Comparison of ENCODE assay signal across 9 cellular contexts in the genomic region with DNA sequence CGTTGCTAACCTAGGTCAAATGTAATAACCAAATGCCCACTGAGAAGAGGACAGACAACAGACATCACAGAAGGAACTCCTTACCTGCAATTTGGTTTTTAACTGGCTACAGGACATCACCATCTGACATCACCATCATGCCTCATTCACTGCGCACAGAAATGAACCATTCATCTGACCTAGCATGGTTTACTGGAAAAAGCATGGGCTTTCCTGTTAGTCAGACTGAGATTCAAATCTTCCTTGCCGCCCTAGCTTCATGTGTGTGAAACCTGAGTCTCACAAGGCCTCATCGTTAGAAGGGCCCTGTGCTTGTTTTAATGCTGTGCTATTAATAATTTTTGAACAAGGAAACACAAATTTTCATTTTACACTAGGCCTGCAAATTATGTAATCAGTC. TPM values are rescaled to one million over a fixed set of nuclear protein-coding genes. Genes with fewer than 3 reads are reported as not detected.
A peak's percentile ranks its signal among the peaks of the same experiment; 100 is the strongest.
DNase-seq lines count a peak whose midpoint lies in the region; ATAC-seq and TF ChIP-seq lines count a peak whose summit lies in the region.
"Had no signal": no experiment of that assay in that cellular context is flagged by ENCODE, and none has a peak within 500 bp of the region (broad histone marks: within the 10 kb centered on the region; RNA-seq: fewer than 3 reads in every experiment).

No MANE protein-coding gene starts in this region.

- peak; percentile 15 to 16 for ATAC-seq in CD4-positive, CD25-positive, alpha-beta regulatory T cell (ENCODE audit: low read depth in 2 of 2)
- no peak for ATAC-seq in body of pancreas
- ATAC-seq in HG03432 (IDR thresholded peaks at IDR 0.05; ENCODE audit: unreplicated experiment) = no peak

- no peak overlapping the region for H3K4me2 ChIP-seq in parathyroid adenoma (ENCODE audit: low read length)

- 75 to 84% methylated on average over 4 of the region's 4 CpGs for WGBS in body of pancreas, 2 donors

- peak overlapping the region; percentile 91 for H3K4me3 ChIP-seq in CD4-positive, CD25-positive, alpha-beta regulatory T cell (ENCODE audit: low read depth, low read length)
- H3K4me3 ChIP-seq in body of pancreas = no peak overlapping the region
- no peak overlapping the region for H3K4me3 ChIP-seq in parathyroid adenoma (ENCODE audit: low read depth, low read length)

- peaks cover 18% of the 10 kb centered on the region for H3K79me2 ChIP-seq in parathyroid adenoma

- H3K27me3 ChIP-seq in CD4-positive, CD25-positive, alpha-beta regulatory T cell (ENCODE audit: control insufficient read depth, insufficient read depth, low read length) = no peaks in the 10 kb centered on the region
- H3K27me3 ChIP-seq in body of pancreas = no peaks in the 10 kb centered on the region
- no peaks in the 10 kb centered on the region for H3K27me3 ChIP-seq in parathyroid adenoma (ENCODE audit: control insufficient read depth, insufficient read depth, low read length)

- H2AFZ ChIP-seq in parathyroid adenoma = peak overlapping the region; percentile 77

- H3K36me3 ChIP-seq in CD4-positive, CD25-positive, alpha-beta regulatory T cell (ENCODE audit: control insufficient read depth, insufficient read depth, low read length) = no peaks in the 10 kb centered on the region
- no peaks in the 10 kb centered on the region for H3K36me3 ChIP-seq in body of pancreas (replicated peaks in 1 of 2; ENCODE audit: insufficient read depth in 1 of 2, low read depth in 2 of 2)
- H3K36me3 ChIP-seq in parathyroid adenoma (ENCODE audit: control insufficient read depth, insufficient read depth, low read length) = no peaks in the 10 kb centered on the region

- DNase-seq in CD4-positive, CD25-positive, alpha-beta regulatory T cell = peak in 1 of 3 donors; percentile 64
- peak; percentile 20 for DNase-seq in NAMALWA (ENCODE audit: low spot score)
- DNase-seq in body of pancreas = no peak
- DNase-seq in kidney tubule cell (ENCODE audit: low spot score) = no peak
- no peak for DNase-seq in SIG-M5 treated with dmso at 0.1 percent for 504 hours (lab: John Stamatoyannopoulos, UW; ENCODE audit: unreplicated experiment)
- DNase-seq in NCI-H2081 (lab: John Stamatoyannopoulos, UW) = no peak
- DNase-seq: NCI-H510A treated with DMSO at 0.1 percent for 48 hours had no signal

- intact Hi-C loops in body of pancreas (cut with DNase I) = no loop called here

- TF ChIP-seq POLR2A in body of pancreas (IDR thresholded peaks at IDR 0.05) = no peak

- H3K27ac Mint-ChIP-seq in CD4-positive, CD25-positive, alpha-beta regulatory T cell = peak overlapping the region; percentile 91 to 99 (median 99)

- H3K9me3 ChIP-seq in CD4-positive, CD25-positive, alpha-beta regulatory T cell (ENCODE audit: control insufficient read depth in 2 of 2, low read length in 2 of 2) = no peaks in the 10 kb centered on the region
- H3K9me3 ChIP-seq in body of pancreas = no peaks in the 10 kb centered on the region
- H3K9me3 ChIP-seq in parathyroid adenoma (ENCODE audit: control insufficient read depth, low read length) = no peaks in the 10 kb centered on the region

- peak overlapping the region; percentile 87 for H3K27ac ChIP-seq in CD4-positive, CD25-positive, alpha-beta regulatory T cell (ENCODE audit: insufficient read depth, low read length, poor library complexity, severe bottlenecking)
- H3K27ac ChIP-seq in body of pancreas = peak overlapping the region; percentile 72 to 94 (median 86)
- H3K27ac ChIP-seq in parathyroid adenoma = peak overlapping the region; percentile 72

- H3K27me3 Mint-ChIP-seq in CD4-positive, CD25-positive, alpha-beta regulatory T cell = peaks cover 5% of the 10 kb centered on the region

- peaks cover 12 to 55% (median 39%) of the 10 kb centered on the region in 4 donors for H3K4me1 Mint-ChIP-seq in CD4-positive, CD25-positive, alpha-beta regulatory T cell

- no peaks in the 10 kb centered on the region for H3K36me3 Mint-ChIP-seq in CD4-positive, CD25-positive, alpha-beta regulatory T cell

- no peak overlapping the region for H3K9ac ChIP-seq in parathyroid adenoma

- peak overlapping the region; percentile 98 to 100 (median 99) for H3K4me3 Mint-ChIP-seq in CD4-positive, CD25-positive, alpha-beta regulatory T cell

- peaks cover 0 to 2% (median 0%) of the 10 kb centered on the region in 7 donors for H3K9me3 Mint-ChIP-seq in CD4-positive, CD25-positive, alpha-beta regulatory T cell

- H3K4me1 ChIP-seq in CD4-positive, CD25-positive, alpha-beta regulatory T cell (ENCODE audit: control insufficient read depth, insufficient read depth, low read length, poor library complexity, severe bottlenecking) = peaks cover 33% of the 10 kb centered on the region
- H3K4me1 ChIP-seq in body of pancreas = peaks cover 33% of the 10 kb centered on the region
- H3K4me1 ChIP-seq in parathyroid adenoma = peaks cover 5% of the 10 kb centered on the region

- no peak for TF ChIP-seq CTCF in body of pancreas (IDR thresholded peaks at IDR 0.05)
- TF ChIP-seq CTCF in parathyroid adenoma (IDR thresholded peaks at IDR 0.05) = no peak

RNA-seq across cellular contexts. Expression of a gene that starts 1.1 kb away (rescaled TPM):
- total RNA-seq in CD4-positive, CD25-positive, alpha-beta regulatory T cell = 21.0 TPM
- polyA plus RNA-seq in CD4-positive, CD25-positive, alpha-beta regulatory T cell = 10 to 100 TPM; 21.3 to 31.2 (median 24.2) TPM
- total RNA-seq in body of pancreas = 10 to 100 TPM; 19.4 to 21.3 TPM

RNA-seq across cellular contexts. Expression of a gene that starts 22.7 kb away (rescaled TPM):
- 8.2 TPM for total RNA-seq in CD4-positive, CD25-positive, alpha-beta regulatory T cell
- polyA plus RNA-seq in CD4-positive, CD25-positive, alpha-beta regulatory T cell = 10 to 100 TPM in 3 of 4 donors, 1 to 10 TPM in 1; 5.3 to 13.5 (median 13.1) TPM
- 10 to 100 TPM; 17.6 to 19.8 TPM for total RNA-seq in body of pancreas

Comparison
In these comparisons a context has a peak if more than half of its experiments do, and no peak if none do; other contexts are left out.
1. ATAC-seq: peak in CD4-positive, CD25-positive, alpha-beta regulatory T cell (2 of 2); none in body of pancreas (single experiment) and HG03432 (single experiment).
2. Peak in every context shown above with its lines, with median percentiles within 50 percentile points of each other: H3K27ac ChIP-seq.